Comparison of ENCODE assay signal across 3 cellular contexts in genomic region chr12:114293571-114294302, GRCh38.
"Had no signal": no experiment of that assay in that cellular context is flagged by ENCODE, and none has a peak within 500 bp of the region (broad histone marks: within the 10 kb centered on the region; RNA-seq: fewer than 3 reads in every experiment).

No MANE protein-coding gene starts in this region.

- DNase-seq: GDM1, GF-D8 had no signal

- ATAC-seq: GM12878 had no signal

- H3K4me3 ChIP-seq: GM12878 had no signal
